Comparison of ENCODE assay signal across 1 cellular context in genomic region chr1:76074321-76075187, GRCh38.
A peak's percentile ranks its signal among the peaks of the same experiment; 100 is the strongest.
TF ChIP-seq lines count a peak whose summit lies in the region.

Gene ST6GALNAC3 (plus strand): TSS chr1:76074746.

TF ChIP-seq in HEK293, 187 proteins besides CTCF, POLR2A, EP300 and RAD21 (continued from another document and continues in another):
- TF ChIP-seq, protein P1, sequence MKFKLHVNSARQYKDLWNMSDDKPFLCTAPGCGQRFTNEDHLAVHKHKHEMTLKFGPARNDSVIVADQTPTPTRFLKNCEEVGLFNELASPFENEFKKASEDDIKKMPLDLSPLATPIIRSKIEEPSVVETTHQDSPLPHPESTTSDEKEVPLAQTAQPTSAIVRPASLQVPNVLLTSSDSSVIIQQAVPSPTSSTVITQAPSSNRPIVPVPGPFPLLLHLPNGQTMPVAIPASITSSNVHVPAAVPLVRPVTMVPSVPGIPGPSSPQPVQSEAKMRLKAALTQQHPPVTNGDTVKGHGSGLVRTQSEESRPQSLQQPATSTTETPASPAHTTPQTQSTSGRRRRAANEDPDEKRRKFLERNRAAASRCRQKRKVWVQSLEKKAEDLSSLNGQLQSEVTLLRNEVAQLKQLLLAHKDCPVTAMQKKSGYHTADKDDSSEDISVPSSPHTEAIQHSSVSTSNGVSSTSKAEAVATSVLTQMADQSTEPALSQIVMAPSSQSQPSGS (tag by site-specific recombination; IDR thresholded peaks at IDR 0.05; ENCODE audit: low read depth): no peak
- TF ChIP-seq TCF7L2 (IDR thresholded peaks at IDR 0.05; ENCODE audit: borderline replicate concordance, low read depth, low read length) (peak; percentile 60; the same call in 1 of the 2 replicates), ZNF707 (tag by site-specific recombination; IDR thresholded peaks at IDR 0.05) (no peak), ZNF121 (tag by site-specific recombination; IDR thresholded peaks at IDR 0.05) (no peak), ZNF629 (tag by site-specific recombination; IDR thresholded peaks at IDR 0.05) (no peak), ZNF157 (tag by site-specific recombination; IDR thresholded peaks at IDR 0.05) (no peak), ZNF311 (tag by site-specific recombination; IDR thresholded peaks at IDR 0.05; ENCODE audit: borderline replicate concordance) (no peak), ZNF202 (tag by site-specific recombination; IDR thresholded peaks at IDR 0.05; ENCODE audit: borderline replicate concordance) (no peak), ZNF398 (tag by site-specific recombination; IDR thresholded peaks at IDR 0.05) (no peak), INSM2 (tag by site-specific recombination; IDR thresholded peaks at IDR 0.05) (peak; percentile 38; the same call in 1 of the 2 replicates), ZNF530 (tag by site-specific recombination; IDR thresholded peaks at IDR 0.05; ENCODE audit: low read depth) (no peak), ZNF292 (tag by site-specific recombination; IDR thresholded peaks at IDR 0.05; ENCODE audit: borderline replicate concordance, low read depth) (no peak), ZNF366 (tag by site-specific recombination; conservative IDR thresholded peaks at IDR 0.05) (peak; percentile 52), ZBTB48 (tag by site-specific recombination; IDR thresholded peaks at IDR 0.05) (no peak), ZNF704 (tag by site-specific recombination; IDR thresholded peaks at IDR 0.05) (no peak), ZNF174 (tag by site-specific recombination; IDR thresholded peaks at IDR 0.05) (no peak), ZNF416 (tag by site-specific recombination; IDR thresholded peaks at IDR 0.05) (no peak), ZNF350 (tag by site-specific recombination; IDR thresholded peaks at IDR 0.05) (no peak), ZNF621 (tag by site-specific recombination; IDR thresholded peaks at IDR 0.05) (no peak), ZNF48 (tag by site-specific recombination; IDR thresholded peaks at IDR 0.05) (no peak), KLF8 (tag by site-specific recombination; IDR thresholded peaks at IDR 0.05) (no peak), OVOL3 (tag by site-specific recombination; IDR thresholded peaks at IDR 0.05) (no peak), ZIC2 (tag by site-specific recombination; IDR thresholded peaks at IDR 0.05) (peak; percentile 29), ZNF596 (tag by site-specific recombination; IDR thresholded peaks at IDR 0.05) (no peak), GLI4 (tag by site-specific recombination; IDR thresholded peaks at IDR 0.05) (no peak), ZNF2 (tag by site-specific recombination; IDR thresholded peaks at IDR 0.05) (0 out of 2 replicates have a peak, but pooled peaks have one; percentile 72), ZNF843 (tag by site-specific recombination; IDR thresholded peaks at IDR 0.05) (no peak), ZEB2 (tag by site-specific recombination; IDR thresholded peaks at IDR 0.05) (no peak), ZBTB17 (tag by site-specific recombination; IDR thresholded peaks at IDR 0.05) (peak; percentile 63), ZSCAN23 (tag by site-specific recombination; IDR thresholded peaks at IDR 0.05) (no peak), PRDM2 (tag by site-specific recombination; IDR thresholded peaks at IDR 0.05; ENCODE audit: borderline replicate concordance) (no peak), ZSCAN4 (tag by site-specific recombination; IDR thresholded peaks at IDR 0.05) (no peak), ZNF394 (tag by site-specific recombination; IDR thresholded peaks at IDR 0.05; ENCODE audit: borderline replicate concordance) (peak; percentile 86), ZNF488 (tag by site-specific recombination; IDR thresholded peaks at IDR 0.05) (no peak), ZNF423 (tag by site-specific recombination; IDR thresholded peaks at IDR 0.05) (no peak), ZNF473 (tag by site-specific recombination; IDR thresholded peaks at IDR 0.05) (no peak), ZNF777 (tag by site-specific recombination; IDR thresholded peaks at IDR 0.05; ENCODE audit: borderline replicate concordance) (peak; percentile 76; the same call in 1 of the 2 replicates), ZNF23 (tag by site-specific recombination; IDR thresholded peaks at IDR 0.05; ENCODE audit: borderline replicate concordance) (no peak), ZNF433 (tag by site-specific recombination; IDR thresholded peaks at IDR 0.05; ENCODE audit: low read depth) (no peak), ZNF274 (IDR thresholded peaks at IDR 0.05; ENCODE audit: low read length) (no peak), ZNF274 (tag by site-specific recombination; IDR thresholded peaks at IDR 0.05; ENCODE audit: borderline replicate concordance) (no peak)
- TF ChIP-seq, protein P2, sequence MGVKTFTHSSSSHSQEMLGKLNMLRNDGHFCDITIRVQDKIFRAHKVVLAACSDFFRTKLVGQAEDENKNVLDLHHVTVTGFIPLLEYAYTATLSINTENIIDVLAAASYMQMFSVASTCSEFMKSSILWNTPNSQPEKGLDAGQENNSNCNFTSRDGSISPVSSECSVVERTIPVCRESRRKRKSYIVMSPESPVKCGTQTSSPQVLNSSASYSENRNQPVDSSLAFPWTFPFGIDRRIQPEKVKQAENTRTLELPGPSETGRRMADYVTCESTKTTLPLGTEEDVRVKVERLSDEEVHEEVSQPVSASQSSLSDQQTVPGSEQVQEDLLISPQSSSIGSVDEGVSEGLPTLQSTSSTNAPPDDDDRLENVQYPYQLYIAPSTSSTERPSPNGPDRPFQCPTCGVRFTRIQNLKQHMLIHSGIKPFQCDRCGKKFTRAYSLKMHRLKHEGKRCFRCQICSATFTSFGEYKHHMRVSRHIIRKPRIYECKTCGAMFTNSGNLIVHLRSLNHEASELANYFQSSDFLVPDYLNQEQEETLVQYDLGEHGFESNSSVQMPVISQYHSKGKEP (tag by site-specific recombination; IDR thresholded peaks at IDR 0.05): no peak
- TF ChIP-seq, protein P3, sequence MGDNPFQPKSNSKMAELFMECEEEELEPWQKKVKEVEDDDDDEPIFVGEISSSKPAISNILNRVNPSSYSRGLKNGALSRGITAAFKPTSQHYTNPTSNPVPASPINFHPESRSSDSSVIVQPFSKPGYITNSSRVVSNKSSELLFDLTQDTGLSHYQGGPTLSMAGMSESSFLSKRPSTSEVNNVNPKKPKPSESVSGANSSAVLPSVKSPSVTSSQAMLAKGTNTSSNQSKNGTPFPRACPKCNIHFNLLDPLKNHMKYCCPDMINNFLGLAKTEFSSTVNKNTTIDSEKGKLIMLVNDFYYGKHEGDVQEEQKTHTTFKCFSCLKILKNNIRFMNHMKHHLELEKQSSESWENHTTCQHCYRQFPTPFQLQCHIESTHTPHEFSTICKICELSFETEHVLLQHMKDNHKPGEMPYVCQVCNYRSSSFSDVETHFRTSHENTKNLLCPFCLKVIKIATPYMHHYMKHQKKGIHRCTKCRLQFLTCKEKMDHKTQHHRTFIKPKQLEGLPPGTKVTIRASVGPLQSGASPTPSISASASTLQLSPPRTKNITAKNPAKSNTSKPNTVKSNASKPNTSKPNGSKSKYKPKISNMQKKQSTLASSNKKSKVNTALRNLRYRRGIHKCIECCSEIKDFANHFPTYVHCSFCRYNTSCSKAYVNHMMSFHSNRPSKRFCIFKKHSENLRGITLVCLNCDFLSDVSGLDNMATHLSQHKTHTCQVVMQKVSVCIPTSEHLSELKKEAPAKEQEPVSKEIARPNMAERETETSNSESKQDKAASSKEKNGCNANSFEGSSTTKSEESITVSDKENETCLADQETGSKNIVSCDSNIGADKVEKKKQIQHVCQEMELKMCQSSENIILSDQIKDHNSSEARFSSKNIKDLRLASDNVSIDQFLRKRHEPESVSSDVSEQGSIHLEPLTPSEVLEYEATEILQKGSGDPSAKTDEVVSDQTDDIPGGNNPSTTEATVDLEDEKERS (tag by site-specific recombination; IDR thresholded peaks at IDR 0.05): no peak
- TF ChIP-seq, protein P4, sequence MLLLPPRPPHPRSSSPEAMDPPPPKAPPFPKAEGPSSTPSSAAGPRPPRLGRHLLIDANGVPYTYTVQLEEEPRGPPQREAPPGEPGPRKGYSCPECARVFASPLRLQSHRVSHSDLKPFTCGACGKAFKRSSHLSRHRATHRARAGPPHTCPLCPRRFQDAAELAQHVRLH (tag by site-specific recombination; IDR thresholded peaks at IDR 0.05): no peak
